ENCODE assay signal across 10 cellular contexts in genomic region chr10:119680050-119680449, GRCh38. TPM values are rescaled to one million over a fixed set of nuclear protein-coding genes. Genes with fewer than 3 reads are reported as not detected.
DNase-seq lines count a peak whose midpoint lies in the region; ATAC-seq, FAIRE-seq and TF ChIP-seq lines count a peak whose summit lies in the region.
"Had no signal": no experiment of that assay in that cellular context is flagged by ENCODE, and none has a peak within 500 bp of the region (broad histone marks: within the 10 kb centered on the region; RNA-seq: fewer than 3 reads in every experiment).

No MANE protein-coding gene starts in this region.

- H3K27me3 ChIP-seq in CD4-positive, alpha-beta T cell (ENCODE audit: control insufficient read depth, insufficient read depth, low read length), result no peaks in the 10 kb centered on the region
- H3K27me3 ChIP-seq in esophagus muscularis mucosa, result no peaks in the 10 kb centered on the region
- no peaks in the 10 kb centered on the region for H3K27me3 ChIP-seq in rectal smooth muscle tissue (ENCODE audit: control insufficient read depth, insufficient read depth, low read length)
- no peaks in the 10 kb centered on the region for H3K27me3 ChIP-seq in thyroid gland

- peak overlapping the region; percentile 30 for H3K27ac Mint-ChIP-seq in CD4-positive, alpha-beta T cell

- H3K4me3 Mint-ChIP-seq in CD4-positive, alpha-beta T cell, result no peak overlapping the region

- FAIRE-seq in RCC 7860 (lab: Jason Lieb, UNC), result peak; percentile 54

- H3K36me3 ChIP-seq in esophagus muscularis mucosa (peaks cover 10 to 31% (median 29%) of the 10 kb centered on the region in 4 donors), rectal smooth muscle tissue (ENCODE audit: control insufficient read depth, insufficient read depth, low read length) (peaks cover 12% of the 10 kb centered on the region), thyroid gland (peaks cover 28 to 29% of the 10 kb centered on the region in 2 donors)

- peaks cover 26% of the 10 kb centered on the region for H3K4me1 Mint-ChIP-seq in CD4-positive, alpha-beta T cell (ENCODE audit: low read depth)

- H3K4me3 ChIP-seq in esophagus muscularis mucosa (no peak overlapping the region), rectal smooth muscle tissue (ENCODE audit: low read length) (no peak overlapping the region), thyroid gland (replicated peaks in 1 of 3) (no peak overlapping the region)
- H3K4me3 ChIP-seq: mucosa of descending colon had no signal

- ATAC-seq in CD4-positive, alpha-beta T cell (ENCODE audit: poor library complexity), result no peak

- H3K27me3 Mint-ChIP-seq in CD4-positive, alpha-beta T cell, result no peaks in the 10 kb centered on the region

- H3K4me1 ChIP-seq in esophagus muscularis mucosa (peaks cover 40 to 46% (median 44%) of the 10 kb centered on the region in 4 donors), rectal smooth muscle tissue (ENCODE audit: control insufficient read depth, insufficient read depth, low read length) (peaks cover 8% of the 10 kb centered on the region), thyroid gland (peaks cover 0 to 23% of the 10 kb centered on the region in 2 donors)

- no peak for TF ChIP-seq CTCF in CD4-positive, alpha-beta T cell (IDR thresholded peaks at IDR 0.05)
- TF ChIP-seq CTCF in esophagus muscularis mucosa (IDR thresholded peaks at IDR 0.05) (no peak), thyroid gland (IDR thresholded peaks at IDR 0.05) (no peak)

- H3K9me3 Mint-ChIP-seq in CD4-positive, alpha-beta T cell, result no peaks in the 10 kb centered on the region

- intact Hi-C loops in CD4-positive, alpha-beta T cell (cut with DNase I, micrococcal nuclease), result no loop called here
- intact Hi-C loops in esophagus muscularis mucosa (cut with DNase I) (no loop called here), thyroid gland (cut with DNase I) (loop anchor here (10.0 kb wide), 1 partner anchor 75 kb away; no protein-coding TSS in a partner anchor)

- H3K9ac ChIP-seq in rectal smooth muscle tissue (ENCODE audit: low read length), result no peak overlapping the region

- POLR2A ChIA-PET in CD4-positive, alpha-beta T cell (lab: Charles Lee), result interaction anchor here (1.2 kb wide), 1 partner anchor 16 kb away, joined by 3 read pairs; no protein-coding TSS in a partner anchor

- TF ChIP-seq EP300 in esophagus muscularis mucosa (IDR thresholded peaks at IDR 0.05), result no peak

- CTCF ChIA-PET in CD4-positive, alpha-beta T cell (lab: Charles Lee), result interaction anchor here (1.6 kb wide), 1 partner anchor 70 kb away, joined by 4 read pairs; no protein-coding TSS in a partner anchor

- no peaks in the 10 kb centered on the region for H3K9me3 ChIP-seq in CD4-positive, alpha-beta T cell (ENCODE audit: control insufficient read depth, low read length)
- H3K9me3 ChIP-seq in esophagus muscularis mucosa (no peaks in the 10 kb centered on the region), thyroid gland (no peaks in the 10 kb centered on the region)
- H3K9me3 ChIP-seq: mucosa of descending colon had no signal

- H3K27ac ChIP-seq in CD4-positive, alpha-beta T cell (ENCODE audit: low read depth, low read length), result no peak overlapping the region
- H3K27ac ChIP-seq in esophagus muscularis mucosa (replicated peaks in 1 of 4), result peak overlapping the region; percentile 70 to 74 (median 74)
- H3K27ac ChIP-seq in rectal smooth muscle tissue (ENCODE audit: low read depth, low read length), result peak overlapping the region; percentile 72
- H3K27ac ChIP-seq in thyroid gland, result no peak overlapping the region

- peaks cover 31% of the 10 kb centered on the region for H3K36me3 Mint-ChIP-seq in CD4-positive, alpha-beta T cell (ENCODE audit: low read depth)

- DNase-seq in CD4-positive, alpha-beta T cell, result no peak
- DNase-seq in RCC 7860 (ENCODE audit: low spot score), result peak; percentile 64
- no peak for DNase-seq in esophagus muscularis mucosa (ENCODE audit: extremely low spot score)
- no peak for DNase-seq in stimulated activated CD8-positive, alpha-beta memory T cell treated with anti-CD3 and anti-CD28 coated beads, Interleukin-4, amount 100 ng/mL, for 48 hours
- no peak for DNase-seq in NCI-H1417 treated with DMSO at 0.1 percent for 48 hours (lab: John Stamatoyannopoulos, UW)
- no peak for DNase-seq in NCI-H510A (lab: John Stamatoyannopoulos, UW)
- no peak for DNase-seq in thyroid gland
- DNase-seq: activated CD8-positive, alpha-beta memory T cell treated with anti-CD3 and anti-CD28 coated beads for 24 hours; mucosa of descending colon had no signal

- WGBS in esophagus muscularis mucosa, result 51% methylated on average over 4 of the region's 4 CpGs
- 67 to 82% methylated on average over 4 of the region's 4 CpGs for WGBS in thyroid gland, 2 donors

- TF ChIP-seq POLR2A in esophagus muscularis mucosa (IDR thresholded peaks at IDR 0.05; ENCODE audit: low read depth) (no peak), thyroid gland (IDR thresholded peaks at IDR 0.05) (no peak)

RNA-seq across cellular contexts. Expression of gene BAG3, which starts 28.9 kb away (rescaled TPM):
- total RNA-seq in CD4-positive, alpha-beta T cell, result 10 to 100 TPM; 65.1 to 65.8 TPM
- 10 to 100 TPM; 44.0 to 81.7 (median 73.9) TPM for total RNA-seq in esophagus muscularis mucosa
- total RNA-seq in thyroid gland, result 10 to 100 TPM; 26.6 to 46.6 (median 38.0) TPM

RNA-seq across cellular contexts. Expression of gene INPP5F, which starts 45.8 kb away (rescaled TPM):
- total RNA-seq in CD4-positive, alpha-beta T cell, result 1 to 10 TPM; 6.2 to 6.4 TPM
- total RNA-seq in esophagus muscularis mucosa (10 to 100 TPM; 15.1 to 24.0 (median 19.0) TPM), thyroid gland (10 to 100 TPM; 12.6 to 14.9 (median 13.4) TPM)

Comparison
In these comparisons a context has a peak if more than half of its experiments do, and no peak if none do; other contexts are left out.
1. H3K27ac ChIP-seq: peak in esophagus muscularis mucosa (4 of 4) and rectal smooth muscle tissue (single experiment); none in CD4-positive, alpha-beta T cell (single experiment) and thyroid gland (0 of 3).